Comparison of ENCODE assay signal across 10 cellular contexts in genomic region chr2:152646775-152647174, GRCh38.
DNase-seq lines count a peak whose midpoint lies in the region; ATAC-seq and TF ChIP-seq lines count a peak whose summit lies in the region.
"Had no signal": no experiment of that assay in that cellular context is flagged by ENCODE, and none has a peak within 500 bp of the region (broad histone marks: within the 10 kb centered on the region; RNA-seq: fewer than 3 reads in every experiment).

No MANE protein-coding gene starts in this region.

- H3K4me3 ChIP-seq in adipocyte (ENCODE audit: low read length): no peak overlapping the region
- H3K4me3 ChIP-seq in skeletal muscle cell (ENCODE audit: low read depth, low read length): no peak overlapping the region

- peaks cover 54% of the 10 kb centered on the region for H3K36me3 ChIP-seq in adipocyte (ENCODE audit: control insufficient read depth, insufficient read depth, low read length, severe bottlenecking)

- H3K9ac ChIP-seq in adipocyte (ENCODE audit: low read length): no peak overlapping the region
- H3K9ac ChIP-seq: parathyroid adenoma had no signal

- TF ChIP-seq CTCF in foreskin keratinocyte (conservative IDR thresholded peaks at IDR 0.05): no peak

- H3K27me3 ChIP-seq in adipocyte (replicated peaks; ENCODE audit: control insufficient read depth, insufficient read depth, low read length): no peaks in the 10 kb centered on the region
- H3K27me3 ChIP-seq in foreskin keratinocyte: no peaks in the 10 kb centered on the region

- ATAC-seq in foreskin keratinocyte: peak; percentile 98
- no peak for ATAC-seq in HG03139 (IDR thresholded peaks at IDR 0.05; ENCODE audit: unreplicated experiment)
- ATAC-seq in HG03045 (IDR thresholded peaks at IDR 0.05; ENCODE audit: unreplicated experiment): no peak
- ATAC-seq: stimulated activated naive CD8-positive, alpha-beta T cell treated with anti-CD3 and anti-CD28 coated beads, Interleukin-15, amount 100 ng/mL, for 72 hours had no signal

- H3K27ac ChIP-seq in foreskin keratinocyte: no peak overlapping the region
- H3K27ac ChIP-seq: parathyroid adenoma had no signal

- peaks cover 27% of the 10 kb centered on the region for H3K4me1 ChIP-seq in adipocyte (ENCODE audit: control insufficient read depth, insufficient read depth, low read length)
- H3K4me1 ChIP-seq in foreskin keratinocyte: peaks cover 14% of the 10 kb centered on the region

- H3K9me3 ChIP-seq in adipocyte (ENCODE audit: control insufficient read depth, low read length): no peaks in the 10 kb centered on the region

- DNase-seq in HCEC 1CT (peak; percentile 91), adipocyte (ENCODE audit: low read depth) (peak; percentile 86), foreskin keratinocyte (peak; percentile 76 to 92), skeletal muscle cell (ENCODE audit: low read depth) (peak; percentile 71), GM19240 (ENCODE audit: insufficient read length, low spot score) (no peak), DMS53 (lab: John Stamatoyannopoulos, UW) (no peak)
- DNase-seq: stimulated activated naive CD8-positive, alpha-beta T cell treated with anti-CD3 and anti-CD28 coated beads, Interleukin-15, amount 100 ng/mL, for 72 hours had no signal

Comparison
In these comparisons a context has a peak if more than half of its experiments do, and no peak if none do; other contexts are left out.
1. DNase-seq: peak in HCEC 1CT (single experiment), adipocyte (single experiment), foreskin keratinocyte (2 of 2) and skeletal muscle cell (single experiment); none in GM19240 (single experiment) and DMS53 (single experiment).